In genomic region chr12:131050463-131051154, GRCh38 we compare ENCODE assay signal across 23 cellular contexts.
"Had no signal": no experiment of that assay in that cellular context is flagged by ENCODE, and none has a peak within 500 bp of the region (broad histone marks: within the 10 kb centered on the region; RNA-seq: fewer than 3 reads in every experiment).

No MANE protein-coding gene starts in this region.

- H3K4me3 Mint-ChIP-seq: activated CD4-positive, alpha-beta T cell treated with anti-CD3 and anti-CD28 coated beads, Interleukin-2, amount 10 ng/mL, durations not matched to agents 7 days and 5 days; activated CD8-positive, alpha-beta memory T cell treated with anti-CD3 and anti-CD28 coated beads, Interleukin-2, amount 10 ng/mL, durations not matched to agents 7 days and 5 days; activated CD8-positive, alpha-beta T cell treated with anti-CD3 and anti-CD28 coated beads for 36 hours; activated naive CD8-positive, alpha-beta T cell treated with anti-CD3 and anti-CD28 coated beads, Interleukin-2, amount 50 U/mL, for 24 hours; dendritic cell treated with granulocyte-macrophage colony-stimulating factor and Interleukin-4, amounts not matched to agents 40 ng/mL and 50 ng/mL, for 4 days; naive B cell; stimulated activated naive CD8-positive, alpha-beta T cell treated with anti-CD3 and anti-CD28 coated beads, Interleukin-15, amount 100 ng/mL, for 72 hours had no signal

- H3K36me3 Mint-ChIP-seq: activated CD8-positive, alpha-beta memory T cell treated with anti-CD3 and anti-CD28 coated beads, Interleukin-2, amount 10 ng/mL, durations not matched to agents 7 days and 5 days; naive B cell had no signal

- H3K9me3 ChIP-seq: vagina had no signal

- H3K27me3 ChIP-seq: vagina had no signal

- H3K36me3 ChIP-seq: vagina, WERI-Rb-1 had no signal

- H3K9me3 Mint-ChIP-seq: activated CD4-positive, alpha-beta T cell treated with anti-CD3 and anti-CD28 coated beads, Interleukin-2, amount 10 ng/mL, durations not matched to agents 7 days and 5 days; activated CD8-positive, alpha-beta T cell treated with anti-CD3 and anti-CD28 coated beads for 36 hours; activated naive CD8-positive, alpha-beta T cell treated with anti-CD3 and anti-CD28 coated beads, Interleukin-2, amount 50 U/mL, for 24 hours; dendritic cell treated with granulocyte-macrophage colony-stimulating factor and Interleukin-4, amounts not matched to agents 40 ng/mL and 50 ng/mL, for 4 days; naive B cell; stimulated activated naive CD8-positive, alpha-beta T cell treated with anti-CD3 and anti-CD28 coated beads, Interleukin-15, amount 100 ng/mL, for 72 hours had no signal

- H3K4me3 ChIP-seq: lung, vagina had no signal

- DNase-seq: activated CD4-positive, alpha-beta T cell treated with anti-CD3 and anti-CD28 coated beads, Interleukin-2, amount 10 ng/mL, durations not matched to agents 7 days and 5 days; activated CD4-positive, CD25-positive, alpha-beta regulatory T cell treated with anti-CD3 and anti-CD28 coated beads, Interleukin-2, amount 50 U/mL, for 72 hours; activated CD8-positive, alpha-beta memory T cell treated with anti-CD3 and anti-CD28 coated beads, Interleukin-2, amount 10 ng/mL, durations not matched to agents 7 days and 5 days; activated CD8-positive, alpha-beta T cell treated with anti-CD3 and anti-CD28 coated beads for 36 hours; activated gamma-delta T cell; activated naive CD4-positive, alpha-beta T cell treated with anti-CD3 and anti-CD28 coated beads, Interleukin-2, amount 50 U/mL, for 16 hours; activated naive CD8-positive, alpha-beta T cell treated with anti-CD3 and anti-CD28 coated beads, Interleukin-2, amount 50 U/mL, for 24 hours; activated T-cell treated with anti-CD3 and anti-CD28 coated beads for 4 hours; caudate nucleus; effector CD8-positive, alpha-beta T cell; foreskin melanocyte; hippocampal formation; naive B cell; nucleus accumbens; retina; stimulated activated naive CD8-positive, alpha-beta T cell treated with anti-CD3 and anti-CD28 coated beads, Interleukin-15, amount 100 ng/mL, for 72 hours; T-helper 1 cell; trophoblast cell; WERI-Rb-1 had no signal

- H3K27ac Mint-ChIP-seq: activated CD4-positive, alpha-beta T cell treated with anti-CD3 and anti-CD28 coated beads, Interleukin-2, amount 10 ng/mL, durations not matched to agents 7 days and 5 days; activated CD8-positive, alpha-beta memory T cell treated with anti-CD3 and anti-CD28 coated beads, Interleukin-2, amount 10 ng/mL, durations not matched to agents 7 days and 5 days; activated CD8-positive, alpha-beta T cell treated with anti-CD3 and anti-CD28 coated beads for 36 hours; activated naive CD8-positive, alpha-beta T cell treated with anti-CD3 and anti-CD28 coated beads, Interleukin-2, amount 50 U/mL, for 24 hours; dendritic cell treated with granulocyte-macrophage colony-stimulating factor and Interleukin-4, amounts not matched to agents 40 ng/mL and 50 ng/mL, for 4 days; naive B cell had no signal

- H3K27ac ChIP-seq: vagina, WERI-Rb-1 had no signal

- H3K4me1 Mint-ChIP-seq: activated CD4-positive, alpha-beta T cell treated with anti-CD3 and anti-CD28 coated beads, Interleukin-2, amount 10 ng/mL, durations not matched to agents 7 days and 5 days had no signal

- ATAC-seq: activated CD8-positive, alpha-beta memory T cell treated with anti-CD3 and anti-CD28 coated beads, Interleukin-2, amount 10 ng/mL, durations not matched to agents 7 days and 5 days; activated CD8-positive, alpha-beta T cell treated with anti-CD3 and anti-CD28 coated beads for 36 hours; activated naive CD8-positive, alpha-beta T cell treated with anti-CD3 and anti-CD28 coated beads, Interleukin-2, amount 50 U/mL, for 24 hours; esophagus mucosa; stimulated activated naive CD8-positive, alpha-beta T cell treated with anti-CD3 and anti-CD28 coated beads, Interleukin-15, amount 100 ng/mL, for 72 hours had no signal
